1 cellular context compared by ENCODE assay signal in genomic region chr11:65417702-65418430, GRCh38.
TF ChIP-seq lines count a peak whose summit lies in the region.

No MANE protein-coding gene starts in this region.

TF ChIP-seq in GM12878, 131 proteins besides CTCF, POLR2A, EP300 and RAD21 (continued from another document and continues in another):
- no peak for TF ChIP-seq ATF2 (IDR thresholded peaks at IDR 0.05; ENCODE audit: low read length)
- no peak for TF ChIP-seq FOXM1 (IDR thresholded peaks at IDR 0.05; ENCODE audit: low read depth, low read length)
- TF ChIP-seq PAX5 (IDR thresholded peaks at IDR 0.05; ENCODE audit: borderline replicate concordance, low read depth, low read length): peak; percentile 10; the same call in 1 of the 2 replicates
- TF ChIP-seq BCL11A (IDR thresholded peaks at IDR 0.05; ENCODE audit: low read depth, low read length): no peak
- no peak; the same call in 1 of the 2 replicates for TF ChIP-seq IKZF1 (conservative IDR thresholded peaks at IDR 0.05)
- no peak for TF ChIP-seq CREB1 (IDR thresholded peaks at IDR 0.05; ENCODE audit: low read depth)
- no peak for TF ChIP-seq ZBTB4 (CRISPR knock-in tag; IDR thresholded peaks at IDR 0.05)
- TF ChIP-seq RUNX3 (IDR thresholded peaks at IDR 0.05; ENCODE audit: low read length): no peak
- TF ChIP-seq IKZF2 (IDR thresholded peaks at IDR 0.05): peak; percentile 18 to 32; a peak in 1 of 4 replicates
- no peak for TF ChIP-seq ZNF274 (IDR thresholded peaks at IDR 0.05; ENCODE audit: insufficient read depth, insufficient read length)
- TF ChIP-seq ZBTB40 (IDR thresholded peaks at IDR 0.05; ENCODE audit: borderline replicate concordance): no peak
- no peak for TF ChIP-seq HCFC1 (IDR thresholded peaks at IDR 0.05; ENCODE audit: low read length)
- TF ChIP-seq NR2F1 (conservative IDR thresholded peaks at IDR 0.05): no peak
- TF ChIP-seq NKRF (conservative IDR thresholded peaks at IDR 0.05): peak; percentile 27; the same call in 1 of the 2 replicates
- TF ChIP-seq NR2C1 (IDR thresholded peaks at IDR 0.05): no peak
- TF ChIP-seq EED (IDR thresholded peaks at IDR 0.05; ENCODE audit: low read depth): peak; percentile 5; the same call in 1 of the 2 replicates
- TF ChIP-seq PKNOX1 (IDR thresholded peaks at IDR 0.05): no peak
- TF ChIP-seq CEBPB (IDR thresholded peaks at IDR 0.05; ENCODE audit: borderline replicate concordance in 1 of 2, low read depth in 2 of 2, low read length in 2 of 2): no peak
- peak; percentile 0 for TF ChIP-seq SP1 (IDR thresholded peaks at IDR 0.05; ENCODE audit: low read depth, low read length)
- no peak for TF ChIP-seq MXI1 (IDR thresholded peaks at IDR 0.05; ENCODE audit: low read depth, low read length)
- peak; percentile 21; the same call in 1 of the 2 replicates for TF ChIP-seq ZNF687 (IDR thresholded peaks at IDR 0.05)
- no peak for TF ChIP-seq PAX8 (IDR thresholded peaks at IDR 0.05)
- TF ChIP-seq KLF5 (IDR thresholded peaks at IDR 0.05; ENCODE audit: partially characterized antibody): no peak
- TF ChIP-seq IRF3 (IDR thresholded peaks at IDR 0.05): no peak
- no peak for TF ChIP-seq SREBF1 (IDR thresholded peaks at IDR 0.05; ENCODE audit: low read length)
- no peak for TF ChIP-seq E2F8 (IDR thresholded peaks at IDR 0.05; ENCODE audit: low read depth, partially characterized antibody)
- no peak for TF ChIP-seq HDAC2 (IDR thresholded peaks at IDR 0.05)
- no peak for TF ChIP-seq RB1 (IDR thresholded peaks at IDR 0.05; ENCODE audit: borderline replicate concordance)
- TF ChIP-seq PRDM15 (CRISPR knock-in tag; IDR thresholded peaks at IDR 0.05): no peak
